10 cellular contexts compared by ENCODE assay signal in genomic region chr16:55487048-55487803, GRCh38. TPM values are rescaled to one million over a fixed set of nuclear protein-coding genes. Genes with fewer than 3 reads are reported as not detected.
DNase-seq lines count a peak whose midpoint lies in the region; ATAC-seq and TF ChIP-seq lines count a peak whose summit lies in the region.
"Had no signal": no experiment of that assay in that cellular context is flagged by ENCODE, and none has a peak within 500 bp of the region (broad histone marks: within the 10 kb centered on the region; RNA-seq: fewer than 3 reads in every experiment).

No MANE protein-coding gene starts in this region.

- no peak overlapping the region for H3K9ac ChIP-seq in IMR-90 (ENCODE audit: low read depth, low read length)
- peak overlapping the region; percentile 55 for H3K9ac ChIP-seq in fibroblast of lung (ENCODE audit: insufficient read depth, low read length)

- H2AFZ ChIP-seq in IMR-90 (replicated peaks; ENCODE audit: low read length, poor library complexity) (peak overlapping the region; percentile 47), fibroblast of lung (ENCODE audit: low read length) (no peak overlapping the region)

- H2BK20ac ChIP-seq in IMR-90 (ENCODE audit: low read depth, low read length) = peak overlapping the region; percentile 47; the same call in 1 of the 2 replicates

- in situ Hi-C loops in IMR-90 (cut with MboI; ENCODE audit: low sequenced_read_pairs) = loop anchor here (25.0 kb wide), 1 partner anchor 875 kb away; no protein-coding TSS in a partner anchor

- intact Hi-C loops in IMR-90 (cut with micrococcal nuclease) (no loop called here), mucosa of descending colon (cut with DNase I, micrococcal nuclease) (no loop called here), upper lobe of right lung (cut with DNase I) (no loop called here), prostate gland (cut with DNase I) (no loop called here)

- H3K4me3 Mint-ChIP-seq in activated CD4-positive, alpha-beta T cell treated with anti-CD3 and anti-CD28 coated beads, Interleukin-2, amount 10 ng/mL, durations not matched to agents 7 days and 5 days = no peak overlapping the region

- H2BK15ac ChIP-seq in IMR-90 (ENCODE audit: low read depth, low read length) = 0 out of 3 replicates have a peak overlapping the region, but pooled peaks have one; percentile 49

- H3K4me1 Mint-ChIP-seq in activated CD4-positive, alpha-beta T cell treated with anti-CD3 and anti-CD28 coated beads, Interleukin-2, amount 10 ng/mL, durations not matched to agents 7 days and 5 days = no peaks in the 10 kb centered on the region

- no peak for TF ChIP-seq RAD21 in IMR-90 (IDR thresholded peaks at IDR 0.05; ENCODE audit: low read length)

- peaks cover 13 to 39% of the 10 kb centered on the region in 2 experiments for H3K79me1 ChIP-seq in IMR-90 (ENCODE audit: low read depth in 1 of 2, low read length in 2 of 2)

- peak overlapping the region; percentile 79 for H3K23ac ChIP-seq in IMR-90 (ENCODE audit: low read depth, low read length)

- H3K4me1 ChIP-seq in IMR-90 (ENCODE audit: control insufficient read depth, insufficient read depth, low read length) = peaks cover 11% of the 10 kb centered on the region
- peaks cover 26% of the 10 kb centered on the region for H3K4me1 ChIP-seq in fibroblast of lung (ENCODE audit: control insufficient read depth, extremely low read depth, insufficient read depth, low read length)
- H3K4me1 ChIP-seq in mucosa of descending colon (ENCODE audit: low read depth) = no peaks in the 10 kb centered on the region
- H3K4me1 ChIP-seq in upper lobe of right lung = peaks cover 7% of the 10 kb centered on the region
- H3K4me1 ChIP-seq in prostate gland (replicated peaks) = no peaks in the 10 kb centered on the region
- H3K4me1 ChIP-seq: spleen had no signal

- TF ChIP-seq POLR2A in IMR-90 (IDR thresholded peaks at IDR 0.05; ENCODE audit: low read depth, low read length) (no peak; the same call in 1 of the 2 replicates), prostate gland (IDR thresholded peaks at IDR 0.05) (no peak)

- no peaks in the 10 kb centered on the region for H3K27me3 ChIP-seq in IMR-90 (ENCODE audit: control insufficient read depth, insufficient read depth, low read length)
- no peaks in the 10 kb centered on the region for H3K27me3 ChIP-seq in fibroblast of lung (ENCODE audit: control insufficient read depth, insufficient read depth, low read length)
- H3K27me3 ChIP-seq in upper lobe of right lung = no peaks in the 10 kb centered on the region
- no peaks in the 10 kb centered on the region for H3K27me3 ChIP-seq in prostate gland (replicated peaks; ENCODE audit: insufficient read depth)

- H3K4me3 ChIP-seq in IMR-90 (ENCODE audit: insufficient read depth, low read depth, low read length) (no peak overlapping the region), fibroblast of lung (replicated peaks in 1 of 4; ENCODE audit: control extremely low read depth in 1 of 4, insufficient read depth in 1 of 4, low read depth in 3 of 4, low read length in 4 of 4) (peak overlapping the region in 1 of 4 experiments; percentile 21), mucosa of descending colon (no peak overlapping the region), upper lobe of right lung (no peak overlapping the region), prostate gland (no peak overlapping the region)
- H3K4me3 ChIP-seq: spleen had no signal

- H4K91ac ChIP-seq in IMR-90 (ENCODE audit: insufficient read depth, low read depth, low read length) = peak overlapping the region; percentile 82

- H4K8ac ChIP-seq in IMR-90 (ENCODE audit: low read depth in 2 of 2, low read length in 2 of 2) = peak overlapping the region in 1 of 2 experiments; percentile 84; a peak in 2 of 4 replicates

- H3K36me3 Mint-ChIP-seq in activated CD4-positive, alpha-beta T cell treated with anti-CD3 and anti-CD28 coated beads, Interleukin-2, amount 10 ng/mL, durations not matched to agents 7 days and 5 days (ENCODE audit: low read depth) = no peaks in the 10 kb centered on the region

- H3K27ac ChIP-seq in IMR-90 (ENCODE audit: insufficient read depth, low read length) (peak overlapping the region; percentile 70), fibroblast of lung (ENCODE audit: insufficient read depth, low read length) (peak overlapping the region; percentile 95), upper lobe of right lung (peak overlapping the region; percentile 3), prostate gland (peak overlapping the region in 1 of 2 donors; percentile 51)
- H3K27ac ChIP-seq: spleen had no signal

- no peaks in the 10 kb centered on the region for H3K9me3 Mint-ChIP-seq in activated CD4-positive, alpha-beta T cell treated with anti-CD3 and anti-CD28 coated beads, Interleukin-2, amount 10 ng/mL, durations not matched to agents 7 days and 5 days

- peak overlapping the region; percentile 77; the same call in 1 of the 2 replicates for H2AK5ac ChIP-seq in IMR-90 (ENCODE audit: low read depth, low read length)

- H2AK9ac ChIP-seq in IMR-90 (replicated peaks; ENCODE audit: low read depth, low read length, poor library complexity) = peak overlapping the region; percentile 80

- ATAC-seq in IMR-90 (ENCODE audit: low read depth) (peak; percentile 78), mucosa of descending colon (peak; percentile 50), upper lobe of right lung (no peak), HG02970 (IDR thresholded peaks at IDR 0.05; ENCODE audit: low FRiP score, unreplicated experiment) (no peak)

- peaks cover 25% of the 10 kb centered on the region for H3K79me2 ChIP-seq in fibroblast of lung (ENCODE audit: control insufficient read depth, insufficient read depth, low read length)

- peaks cover 40% of the 10 kb centered on the region for H3K9me1 ChIP-seq in IMR-90 (ENCODE audit: insufficient read depth, low read length)

- dilution Hi-C loops in IMR-90 (cut with HindIII; ENCODE audit: low sequenced_read_pairs, unreplicated experiment) = no loop called here

- peak overlapping the region; percentile 85 for H3K4ac ChIP-seq in IMR-90 (ENCODE audit: low read depth, low read length)

- POLR2A ChIA-PET in IMR-90 (lab: Charles Lee; ENCODE audit: unreplicated experiment) = interaction anchor here (0.6 kb wide), 1 partner anchor 8 kb away, joined by 4 read pairs; the partner anchor contains the start of gene MMP2
- POLR2A ChIA-PET in activated CD4-positive, alpha-beta T cell treated with anti-CD3 and anti-CD28 coated beads, Interleukin-2, amount 10 ng/mL, durations not matched to agents 7 days and 5 days (lab: Charles Lee) = no interaction called here

- peak overlapping the region; percentile 18 for H2BK5ac ChIP-seq in IMR-90 (ENCODE audit: low read depth, low read length, poor library complexity, severe bottlenecking)

- peak overlapping the region; percentile 39 for H3K18ac ChIP-seq in IMR-90 (ENCODE audit: low read depth, low read length)

- H3K9me3 ChIP-seq in IMR-90 (ENCODE audit: control insufficient read depth, insufficient read depth, low read length) = no peaks in the 10 kb centered on the region
- no peaks in the 10 kb centered on the region for H3K9me3 ChIP-seq in fibroblast of lung (ENCODE audit: control insufficient read depth, insufficient read depth, low read depth, low read length)
- H3K9me3 ChIP-seq in mucosa of descending colon = no peaks in the 10 kb centered on the region
- H3K9me3 ChIP-seq in upper lobe of right lung = no peaks in the 10 kb centered on the region
- H3K9me3 ChIP-seq in prostate gland = no peaks in the 10 kb centered on the region
- H3K9me3 ChIP-seq: spleen had no signal

- DNase-seq in IMR-90 (peak; percentile 92), fibroblast of lung (ENCODE audit: low read depth in 2 of 2) (peak; percentile 96 to 97), mucosa of descending colon (no peak), upper lobe of right lung (no peak), prostate gland (ENCODE audit: low spot score) (no peak), NOMO-1 (lab: John Stamatoyannopoulos, UW; ENCODE audit: unreplicated experiment in 2 of 2) (no peak)
- DNase-seq in activated CD4-positive, alpha-beta T cell treated with anti-CD3 and anti-CD28 coated beads, Interleukin-2, amount 10 ng/mL, durations not matched to agents 7 days and 5 days = no peak
- DNase-seq: activated T-cell treated with anti-CD3 and anti-CD28 coated beads for 4 hours, spleen had no signal

- H4K20me1 ChIP-seq in IMR-90 (ENCODE audit: insufficient read depth, low read length) (peaks cover 10% of the 10 kb centered on the region; the same call in 1 of the 2 replicates), fibroblast of lung (ENCODE audit: control insufficient read depth, extremely low read depth, insufficient read depth, low read length) (no peaks in the 10 kb centered on the region)

- peak overlapping the region; percentile 68 for H2BK120ac ChIP-seq in IMR-90 (ENCODE audit: low read depth, low read length)

- no peak overlapping the region for H3K4me2 ChIP-seq in IMR-90 (ENCODE audit: low read depth, low read length)
- H3K4me2 ChIP-seq in fibroblast of lung (ENCODE audit: extremely low read depth, insufficient read depth, low read length) = peak overlapping the region; percentile 61

- CTCF ChIA-PET in IMR-90 (lab: Yijun Ruan, JAX) = interaction anchor here (1.3 kb wide), 1 partner anchor 15 kb away, joined by 5 read pairs; no protein-coding TSS in a partner anchor
- CTCF ChIA-PET in activated CD4-positive, alpha-beta T cell treated with anti-CD3 and anti-CD28 coated beads, Interleukin-2, amount 10 ng/mL, durations not matched to agents 7 days and 5 days (lab: Charles Lee) = no interaction called here

- no peak overlapping the region for H3K27ac Mint-ChIP-seq in activated CD4-positive, alpha-beta T cell treated with anti-CD3 and anti-CD28 coated beads, Interleukin-2, amount 10 ng/mL, durations not matched to agents 7 days and 5 days

- H3K14ac ChIP-seq in IMR-90 (replicated peaks; ENCODE audit: low read depth, low read length) = peak overlapping the region; percentile 57

- peaks cover 2% of the 10 kb centered on the region for H3K27me3 Mint-ChIP-seq in activated CD4-positive, alpha-beta T cell treated with anti-CD3 and anti-CD28 coated beads, Interleukin-2, amount 10 ng/mL, durations not matched to agents 7 days and 5 days

- no TSS peak for BruUV-seq in IMR-90 (replicated peaks; lab: Mats Ljungman, UMichigan)

- H4K5ac ChIP-seq in IMR-90 (ENCODE audit: low read depth, low read length) = 0 out of 2 replicates have a peak overlapping the region, but pooled peaks have one; percentile 8

- H3K36me3 ChIP-seq in IMR-90 (ENCODE audit: control insufficient read depth, insufficient read depth, low read length) (peaks cover 88% of the 10 kb centered on the region), fibroblast of lung (ENCODE audit: control insufficient read depth, insufficient read depth, low read length) (peaks cover 61% of the 10 kb centered on the region), mucosa of descending colon (ENCODE audit: low read depth) (no peaks in the 10 kb centered on the region), upper lobe of right lung (peaks cover 32% of the 10 kb centered on the region), prostate gland (no peaks in the 10 kb centered on the region)

- TF ChIP-seq CTCF in IMR-90 (conservative IDR thresholded peaks at IDR 0.05; ENCODE audit: low read depth, low read length) (no peak), fibroblast of lung (conservative IDR thresholded peaks at IDR 0.05 in 1 of 2, IDR thresholded peaks at IDR 0.05 in 1 of 2; ENCODE audit: low read depth in 1 of 2, low read length in 2 of 2) (no peak), mucosa of descending colon (IDR thresholded peaks at IDR 0.05) (no peak), upper lobe of right lung (IDR thresholded peaks at IDR 0.05) (no peak), prostate gland (IDR thresholded peaks at IDR 0.05) (no peak)

- no peak overlapping the region; the same call in 1 of the 2 replicates for H3K56ac ChIP-seq in IMR-90 (ENCODE audit: extremely low read depth, insufficient read depth, low read length)

- 24% methylated on average over 4 of the region's 13 CpGs; no CpG with 5 or more reads in 1 of the 2 experiments for WGBS in IMR-90 (ENCODE audit: extremely low coverage in 2 of 2, insufficient read length in 1 of 2), 2 experiments
- WGBS in prostate gland = 66% methylated on average over 13 of the region's 13 CpGs

RNA-seq across cellular contexts. Expression of gene MMP2, which starts 8.2 kb away (rescaled TPM):
- total RNA-seq in IMR-90 (2012; rRNA removed) (164 and 240 TPM in 2 replicates), fibroblast of lung (1,311 and 1,457 TPM in 2 replicates), mucosa of descending colon (100 to 1,000 TPM in 2 of 3 donors, 10 to 100 TPM in 1; 30.1 to 193 (median 153) TPM), upper lobe of right lung (353 TPM), prostate gland (100 to 1,000 TPM in 1 of 2 donors, 10 to 100 TPM in 1; 22.9 to 175 TPM)
- polyA plus RNA-seq in IMR-90 (2012; rRNA removed) (567 and 574 TPM in 2 replicates), fibroblast of lung (760 and 1,609 TPM in 2 replicates)
- polyA plus RNA-seq in IMR-90 (2012; cell fraction: cytosol; rRNA removed) = 665 and 744 TPM in 2 replicates
- polyA plus RNA-seq in IMR-90 (2012; cell fraction: nucleus; rRNA removed; ENCODE audit: low replicate concordance) = 209 and 252 TPM in 2 replicates
- polyA plus RNA-seq in fibroblast of lung (2012) = 608 and 1,202 TPM in 2 replicates
- polyA minus RNA-seq in fibroblast of lung (ENCODE audit: low replicate concordance) = 617 and 1,278 TPM in 2 replicates
- total RNA-seq in activated CD4-positive, alpha-beta T cell treated with anti-CD3 and anti-CD28 coated beads, Interleukin-2, amount 10 ng/mL, durations not matched to agents 7 days and 5 days = not detected

RNA-seq across cellular contexts. Expression of gene LPCAT2, which starts 21.6 kb away (rescaled TPM):
- total RNA-seq in IMR-90 (2012; rRNA removed) = 8.6 and 15.6 TPM in 2 replicates
- polyA plus RNA-seq in IMR-90 (2012; rRNA removed) = 6.0 and 8.7 TPM in 2 replicates
- polyA plus RNA-seq in IMR-90 (2012; cell fraction: cytosol; rRNA removed) = 3.1 and 7.7 TPM in 2 replicates
- polyA plus RNA-seq in IMR-90 (2012; cell fraction: nucleus; rRNA removed; ENCODE audit: low replicate concordance) = 16.6 and 16.7 TPM in 2 replicates
- total RNA-seq in fibroblast of lung = 13.1 and 17.8 TPM in 2 replicates
- 10.2 and 13.6 TPM in 2 replicates for polyA plus RNA-seq in fibroblast of lung
- polyA plus RNA-seq in fibroblast of lung (2012) = 5.4 and 9.0 TPM in 2 replicates
- polyA minus RNA-seq in fibroblast of lung (ENCODE audit: low replicate concordance) = 3.4 and 5.3 TPM in 2 replicates
- 10 to 100 TPM; 11.3 to 22.1 (median 13.8) TPM for total RNA-seq in mucosa of descending colon
- total RNA-seq in upper lobe of right lung = 32.8 TPM
- 10 to 100 TPM; 10.8 to 13.6 TPM for total RNA-seq in prostate gland
- under 1 TPM; 0.30 to 0.87 TPM for total RNA-seq in activated CD4-positive, alpha-beta T cell treated with anti-CD3 and anti-CD28 coated beads, Interleukin-2, amount 10 ng/mL, durations not matched to agents 7 days and 5 days

Comparison
In these comparisons a context has a peak if more than half of its experiments do, and no peak if none do; other contexts are left out.
1. ATAC-seq: peak in IMR-90 (single experiment) and mucosa of descending colon (single experiment); none in upper lobe of right lung (single experiment) and HG02970 (single experiment).
2. DNase-seq: peak in IMR-90 (single experiment) and fibroblast of lung (2 of 2); none in mucosa of descending colon (0 of 3), upper lobe of right lung (single experiment), prostate gland (single experiment), NOMO-1 (0 of 2) and activated CD4-positive, alpha-beta T cell treated with anti-CD3 and anti-CD28 coated beads, Interleukin-2, amount 10 ng/mL, durations not matched to agents 7 days and 5 days (single experiment).
3. RNA of gene MMP2, which starts 8.2 kb away (total RNA-seq): 1,311 to 1,457 TPM in fibroblast of lung, 353 TPM in upper lobe of right lung (single experiment), 164 to 240 TPM in IMR-90, 22.9 to 175 TPM in prostate gland and 30.1 to 193 TPM in mucosa of descending colon; not detected in activated CD4-positive, alpha-beta T cell treated with anti-CD3 and anti-CD28 coated beads, Interleukin-2, amount 10 ng/mL, durations not matched to agents 7 days and 5 days; every median in the first group is over 10 times any median in the second.